ENCODE assay signal across 22 cellular contexts in the genomic region with DNA sequence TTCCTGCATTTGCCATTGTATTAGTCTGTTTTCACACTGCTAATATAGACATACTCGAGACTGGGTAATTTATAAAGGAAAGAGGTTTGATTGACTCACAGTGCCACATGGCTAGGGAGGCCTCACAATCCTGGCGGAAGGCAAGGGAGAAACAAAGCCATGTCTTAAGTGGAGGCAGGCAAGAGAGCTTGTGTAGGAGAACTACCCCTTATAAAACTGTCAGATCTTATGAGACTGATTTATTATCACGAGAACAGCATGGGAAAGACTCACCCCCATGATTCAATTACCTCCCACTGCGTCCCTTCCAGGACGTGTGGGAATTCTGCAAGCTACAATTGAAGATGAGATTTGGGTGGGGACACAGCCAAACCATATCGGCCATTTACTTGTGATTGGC.
"Had no signal": no experiment of that assay in that cellular context is flagged by ENCODE, and none has a peak within 500 bp of the region (broad histone marks: within the 10 kb centered on the region; RNA-seq: fewer than 3 reads in every experiment).

No MANE protein-coding gene starts in this region.

- H3K27me3 Mint-ChIP-seq: activated CD4-positive, alpha-beta T cell treated with anti-CD3 and anti-CD28 coated beads, Interleukin-2, amount 10 ng/mL, durations not matched to agents 7 days and 5 days; activated naive CD8-positive, alpha-beta T cell treated with anti-CD3 and anti-CD28 coated beads, Interleukin-2, amount 10 ng/mL, durations not matched to agents 7 days and 5 days; dendritic cell treated with granulocyte-macrophage colony-stimulating factor and Interleukin-4, amounts not matched to agents 40 ng/mL and 50 ng/mL, for 4 days; naive thymus-derived CD8-positive, alpha-beta T cell had no signal

- DNase-seq: activated CD4-positive, alpha-beta T cell treated with anti-CD3 and anti-CD28 coated beads, Interleukin-2, amount 10 ng/mL, durations not matched to agents 7 days and 5 days; activated CD8-positive, alpha-beta T cell treated with anti-CD3 and anti-CD28 coated beads, Interleukin-2, amount 10 ng/mL, durations not matched to agents 7 days and 5 days; activated naive CD4-positive, alpha-beta T cell; activated naive CD8-positive, alpha-beta T cell treated with anti-CD3 and anti-CD28 coated beads, Interleukin-2, amount 10 ng/mL, durations not matched to agents 7 days and 5 days; amniotic stem cell; effector CD4-positive, alpha-beta T cell; foreskin melanocyte; hippocampal formation; kidney glomerular epithelial cell; left lung; naive thymus-derived CD8-positive, alpha-beta T cell; ovary; stimulated activated CD4-positive, alpha-beta T cell treated with anti-CD3 and anti-CD28 coated beads, Interleukin-2, amount 100 ng/mL, for 48 hours; stimulated activated naive CD4-positive, alpha-beta T cell; T-helper 9 cell; testis; upper lobe of left lung had no signal

- H3K4me1 Mint-ChIP-seq: activated CD4-positive, alpha-beta T cell treated with anti-CD3 and anti-CD28 coated beads, Interleukin-2, amount 10 ng/mL, durations not matched to agents 7 days and 5 days; mesothelial cell of epicardium; naive thymus-derived CD8-positive, alpha-beta T cell had no signal

- H3K4me3 ChIP-seq: left lung, ovary, prostate gland, testis, upper lobe of left lung had no signal

- H3K27ac Mint-ChIP-seq: activated CD4-positive, alpha-beta T cell treated with anti-CD3 and anti-CD28 coated beads, Interleukin-2, amount 10 ng/mL, durations not matched to agents 7 days and 5 days; activated CD8-positive, alpha-beta T cell treated with anti-CD3 and anti-CD28 coated beads, Interleukin-2, amount 10 ng/mL, durations not matched to agents 7 days and 5 days; activated naive CD8-positive, alpha-beta T cell treated with anti-CD3 and anti-CD28 coated beads, Interleukin-2, amount 10 ng/mL, durations not matched to agents 7 days and 5 days; activated T-helper 2 cell treated with anti-CD3 and anti-CD28 coated beads, Interferon-gamma antibody, Interleukin-2, Interleukin-4, amounts not matched to agents 10 μg/mL and 5 μg/mL and 100 μg/mL, durations not matched to agents 14 hours and 24 hours and 36 hours; dendritic cell treated with granulocyte-macrophage colony-stimulating factor and Interleukin-4, amounts not matched to agents 40 ng/mL and 50 ng/mL, for 4 days; mesothelial cell of epicardium; naive thymus-derived CD8-positive, alpha-beta T cell had no signal

- H3K4me3 Mint-ChIP-seq: activated CD4-positive, alpha-beta T cell treated with anti-CD3 and anti-CD28 coated beads, Interleukin-2, amount 10 ng/mL, durations not matched to agents 7 days and 5 days; activated CD8-positive, alpha-beta T cell treated with anti-CD3 and anti-CD28 coated beads, Interleukin-2, amount 10 ng/mL, durations not matched to agents 7 days and 5 days; activated naive CD8-positive, alpha-beta T cell treated with anti-CD3 and anti-CD28 coated beads, Interleukin-2, amount 10 ng/mL, durations not matched to agents 7 days and 5 days; dendritic cell treated with granulocyte-macrophage colony-stimulating factor and Interleukin-4, amounts not matched to agents 40 ng/mL and 50 ng/mL, for 4 days; mesothelial cell of epicardium; naive thymus-derived CD8-positive, alpha-beta T cell had no signal

- ATAC-seq: activated CD8-positive, alpha-beta T cell treated with anti-CD3 and anti-CD28 coated beads, Interleukin-2, amount 10 ng/mL, durations not matched to agents 7 days and 5 days; esophagus mucosa; left lung; naive thymus-derived CD8-positive, alpha-beta T cell had no signal

- H3K36me3 ChIP-seq: ovary, prostate gland had no signal

- H3K27ac ChIP-seq: left lung, ovary, prostate gland, testis, upper lobe of left lung had no signal

- H3K27me3 ChIP-seq: left lung, ovary, testis, upper lobe of left lung had no signal

- H3K4me1 ChIP-seq: left lung, prostate gland, testis, upper lobe of left lung had no signal

- H3K9me3 ChIP-seq: left lung, ovary, prostate gland, testis, upper lobe of left lung had no signal

- H3K9me3 Mint-ChIP-seq: activated CD4-positive, alpha-beta T cell treated with anti-CD3 and anti-CD28 coated beads, Interleukin-2, amount 10 ng/mL, durations not matched to agents 7 days and 5 days; activated naive CD8-positive, alpha-beta T cell treated with anti-CD3 and anti-CD28 coated beads, Interleukin-2, amount 10 ng/mL, durations not matched to agents 7 days and 5 days; activated T-helper 2 cell treated with anti-CD3 and anti-CD28 coated beads, Interferon-gamma antibody, Interleukin-2, Interleukin-4, amounts not matched to agents 10 μg/mL and 5 μg/mL and 100 μg/mL, durations not matched to agents 14 hours and 24 hours and 36 hours; dendritic cell treated with granulocyte-macrophage colony-stimulating factor and Interleukin-4, amounts not matched to agents 40 ng/mL and 50 ng/mL, for 4 days; mesothelial cell of epicardium; naive thymus-derived CD8-positive, alpha-beta T cell had no signal
